In the genomic region with DNA sequence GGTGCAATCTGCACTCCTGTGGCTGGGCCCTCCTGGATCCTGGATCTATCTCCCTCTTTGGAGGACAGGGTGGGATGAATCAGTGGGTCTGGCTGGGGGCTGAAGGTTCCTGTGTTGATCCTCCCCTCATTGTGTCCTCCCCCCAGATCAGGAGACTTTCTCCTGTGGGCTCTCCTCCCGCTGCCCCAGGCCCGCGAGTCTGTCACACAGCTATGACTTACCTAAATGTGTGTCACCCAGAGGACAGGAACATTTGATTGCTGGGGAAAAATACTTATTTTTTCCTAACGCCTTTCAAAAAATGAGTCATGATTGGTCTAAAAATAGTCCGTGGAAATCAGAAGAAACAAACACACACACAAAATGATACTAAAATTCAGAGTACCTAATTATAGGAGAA, we compare ENCODE assay signal across 23 cellular contexts.
"Had no signal": no experiment of that assay in that cellular context is flagged by ENCODE, and none has a peak within 500 bp of the region (broad histone marks: within the 10 kb centered on the region; RNA-seq: fewer than 3 reads in every experiment).

No MANE protein-coding gene starts in this region.

- DNase-seq: effector memory CD4-positive, alpha-beta T cell; heart left ventricle; hippocampal formation; left colon; left ventricle myocardium superior; mesenchymal stem cell; midbrain; nucleus accumbens; ovary; right cardiac atrium; stimulated activated naive CD4-positive, alpha-beta T cell; thyroid gland had no signal

- H3K27me3 ChIP-seq: neural progenitor cell, ovary, thyroid gland had no signal

- H3K9ac ChIP-seq: neural progenitor cell had no signal

- ATAC-seq: esophagus mucosa; heart left ventricle; left colon; left ventricle myocardium superior; natural killer cell treated with Interleukin-12 subunit alpha and Interleukin-12 subunit beta and Interleukin-15 and Interleukin-18, amount 100 ng/mL, for 72 hours; right cardiac atrium had no signal

- H3K9me3 Mint-ChIP-seq: natural killer cell treated with Interleukin-12 subunit alpha and Interleukin-12 subunit beta and Interleukin-15 and Interleukin-18, amount 100 ng/mL, for 72 hours; type B pancreatic cell had no signal

- FAIRE-seq: endometrium, frontal cortex, urothelium cell line had no signal

- H3K36me3 ChIP-seq: heart left ventricle, neural progenitor cell, ovary, suprapubic skin, thyroid gland had no signal

- H3K27ac ChIP-seq: heart left ventricle, neural progenitor cell, ovary, suprapubic skin, thyroid gland had no signal

- H3K4me3 ChIP-seq: heart left ventricle, lung, neural progenitor cell, ovary, smooth muscle cell, suprapubic skin, thyroid gland had no signal

- H3K4me1 ChIP-seq: thyroid gland had no signal

- H3K4me2 ChIP-seq: neural progenitor cell, smooth muscle cell had no signal

- H3K36me3 Mint-ChIP-seq: natural killer cell treated with Interleukin-12 subunit alpha and Interleukin-12 subunit beta and Interleukin-15 and Interleukin-18, amount 100 ng/mL, for 72 hours; type B pancreatic cell had no signal

- H3K9me3 ChIP-seq: heart left ventricle, ovary, suprapubic skin, thyroid gland had no signal

- H3K4me3 Mint-ChIP-seq: natural killer cell treated with Interleukin-12 subunit alpha and Interleukin-12 subunit beta and Interleukin-15 and Interleukin-18, amount 100 ng/mL, for 72 hours; neural progenitor cell; type B pancreatic cell had no signal

- H3K27ac Mint-ChIP-seq: natural killer cell treated with Interleukin-12 subunit alpha and Interleukin-12 subunit beta and Interleukin-15 and Interleukin-18, amount 100 ng/mL, for 72 hours; neural progenitor cell; progenitor cell of endocrine pancreas; type B pancreatic cell had no signal

- H2AFZ ChIP-seq: neural progenitor cell had no signal
